9 cellular contexts compared by ENCODE assay signal in the genomic region with DNA sequence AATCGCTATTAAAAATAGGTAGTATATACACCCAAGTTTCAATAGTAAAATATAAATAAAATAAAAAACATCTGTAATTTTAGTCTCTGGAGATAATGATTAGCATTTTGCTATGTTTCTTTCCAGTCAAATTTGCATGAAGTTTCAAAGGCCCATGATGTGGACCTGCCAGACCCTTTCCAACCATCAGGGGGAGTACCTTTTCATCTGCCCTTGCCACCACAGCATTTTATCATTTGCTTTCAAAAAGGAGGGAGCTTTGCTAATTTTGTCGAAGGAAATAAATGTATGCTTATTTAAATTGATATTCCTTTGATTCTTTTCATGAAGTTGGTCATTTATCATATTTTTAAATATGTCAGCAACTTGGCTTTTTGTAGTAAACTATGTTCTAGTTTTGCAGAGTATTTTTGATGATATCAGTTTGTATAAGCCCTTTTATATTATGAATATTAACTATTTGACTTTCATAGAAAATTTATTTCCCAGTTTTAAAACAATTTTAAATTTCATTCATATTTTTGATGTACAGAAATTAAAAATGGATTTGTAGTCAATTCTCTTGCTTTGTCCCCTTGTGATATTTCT.
DNase-seq lines count a peak whose midpoint lies in the region; ATAC-seq, FAIRE-seq and TF ChIP-seq lines count a peak whose summit lies in the region.
"Had no signal": no experiment of that assay in that cellular context is flagged by ENCODE, and none has a peak within 500 bp of the region (broad histone marks: within the 10 kb centered on the region; RNA-seq: fewer than 3 reads in every experiment).

No MANE protein-coding gene starts in this region.

- peaks cover 33% of the 10 kb centered on the region for H3K36me3 Mint-ChIP-seq in nephron (ENCODE audit: low read depth)

- H3K36me3 ChIP-seq in BJ (ENCODE audit: control insufficient read depth, insufficient read depth, low read length) (no peaks in the 10 kb centered on the region), bronchial epithelial cell (ENCODE audit: control insufficient read depth, insufficient read depth, low read length) (peaks cover 2% of the 10 kb centered on the region)

- no peaks in the 10 kb centered on the region for H3K27me3 Mint-ChIP-seq in nephron (ENCODE audit: low read depth)

- H3K9me3 Mint-ChIP-seq in nephron: no peaks in the 10 kb centered on the region
- H3K9me3 Mint-ChIP-seq: T-helper 1 cell treated with Interleukin-12 subunit alpha and Interleukin-12 subunit beta and Interleukin-4 antibody, amounts not matched to agents 30 μg/mL and 1 μg/mL, for 36 hours had no signal

- H3K4me3 ChIP-seq in BJ (ENCODE audit: low read depth, low read length): no peak overlapping the region
- H3K4me3 ChIP-seq in bronchial epithelial cell (ENCODE audit: low read depth, low read length): no peak overlapping the region

- H3K4me1 Mint-ChIP-seq in nephron: peaks cover 4% of the 10 kb centered on the region

- H3K4me3 Mint-ChIP-seq in nephron: no peak overlapping the region
- H3K4me3 Mint-ChIP-seq: T-helper 1 cell treated with Interleukin-12 subunit alpha and Interleukin-12 subunit beta and Interleukin-4 antibody, amounts not matched to agents 30 μg/mL and 1 μg/mL, for 36 hours had no signal

- TF ChIP-seq CTCF in BJ (IDR thresholded peaks at IDR 0.05; ENCODE audit: insufficient read depth, low read depth, low read length): peak; percentile 75
- TF ChIP-seq CTCF in GM12874 (IDR thresholded peaks at IDR 0.05; ENCODE audit: insufficient read depth, low read depth, low read length): peak; percentile 64; the same call in 1 of the 2 replicates
- peak; percentile 50 for TF ChIP-seq CTCF in bronchial epithelial cell (IDR thresholded peaks at IDR 0.05; ENCODE audit: insufficient read depth, low read length, severe bottlenecking)
- TF ChIP-seq CTCF in nephron (IDR thresholded peaks at IDR 0.05; ENCODE audit: unreplicated experiment in 3 of 3): peak; percentile 36 to 55 (median 39)

- CTCF ChIA-PET in BJ (lab: Yijun Ruan, JAX): no interaction called here

- DNase-seq in BJ (ENCODE audit: low read depth): no peak
- peak; percentile 14 for DNase-seq in NCI-H1105 treated with DMSO at 0.1 percent for 48 hours (lab: John Stamatoyannopoulos, UW)
- DNase-seq in bronchial epithelial cell (ENCODE audit: low read depth): peak; percentile 33
- no peak for DNase-seq in amniotic stem cell (lab: John Stamatoyannopoulos, UW)
- DNase-seq in activated naive CD4-positive, alpha-beta T cell treated with anti-CD3 and anti-CD28 coated beads, Interleukin-2, amount 50 U/mL, for 16 hours: no peak

- H3K27me3 ChIP-seq in BJ (ENCODE audit: control insufficient read depth, insufficient read depth, low read length): no peaks in the 10 kb centered on the region
- H3K27me3 ChIP-seq in bronchial epithelial cell (ENCODE audit: control insufficient read depth, insufficient read depth, low read length): no peaks in the 10 kb centered on the region

- FAIRE-seq in bronchial epithelial cell (lab: Jason Lieb, UNC): no peak

- ATAC-seq in HG02970 (IDR thresholded peaks at IDR 0.05; ENCODE audit: low FRiP score, unreplicated experiment): no peak

- H3K27ac Mint-ChIP-seq in nephron: no peak overlapping the region
- H3K27ac Mint-ChIP-seq: T-helper 1 cell treated with Interleukin-12 subunit alpha and Interleukin-12 subunit beta and Interleukin-4 antibody, amounts not matched to agents 30 μg/mL and 1 μg/mL, for 36 hours had no signal

- POLR2A ChIA-PET in BJ (lab: Charles Lee): no interaction called here

Comparison
In these comparisons a context has a peak if more than half of its experiments do, and no peak if none do; other contexts are left out.
1. DNase-seq: peak in NCI-H1105 treated with DMSO at 0.1 percent for 48 hours (single experiment) and bronchial epithelial cell (single experiment); none in BJ (single experiment), amniotic stem cell (single experiment) and activated naive CD4-positive, alpha-beta T cell treated with anti-CD3 and anti-CD28 coated beads, Interleukin-2, amount 50 U/mL, for 16 hours (single experiment).
2. Peak in every context shown above with its lines, with median percentiles within 50 percentile points of each other: CTCF ChIP-seq.